In genomic region chr7:8217200-8218068, GRCh38 we compare ENCODE assay signal across 8 cellular contexts. TPM values are rescaled to one million over a fixed set of nuclear protein-coding genes. Genes with fewer than 3 reads are reported as not detected.
DNase-seq lines count a peak whose midpoint lies in the region; ATAC-seq and TF ChIP-seq lines count a peak whose summit lies in the region.

No MANE protein-coding gene starts in this region.

- no peaks in the 10 kb centered on the region for H3K36me3 ChIP-seq in BJ (ENCODE audit: control insufficient read depth, insufficient read depth, low read length)
- H3K36me3 ChIP-seq in SK-N-MC (ENCODE audit: insufficient read depth, low read length): no peaks in the 10 kb centered on the region

- no peak overlapping the region for H3K27ac ChIP-seq in SK-N-MC

- ATAC-seq in GM18858 (IDR thresholded peaks at IDR 0.05; ENCODE audit: unreplicated experiment): peak; percentile 65
- ATAC-seq in GM18909 (IDR thresholded peaks at IDR 0.05; ENCODE audit: poor library complexity, unreplicated experiment): no peak
- no peak for ATAC-seq in GM21390 (IDR thresholded peaks at IDR 0.05; ENCODE audit: unreplicated experiment)

- no peaks in the 10 kb centered on the region for H3K36me3 Mint-ChIP-seq in nephron (ENCODE audit: low read depth)

- no peak overlapping the region for H3K9ac ChIP-seq in SK-N-MC (ENCODE audit: insufficient read length)

- H3K27me3 ChIP-seq in BJ (ENCODE audit: control insufficient read depth, insufficient read depth, low read length): no peaks in the 10 kb centered on the region

- DNase-seq in BJ (ENCODE audit: low read depth): peak; percentile 7
- DNase-seq in NCI-H1417 (lab: John Stamatoyannopoulos, UW): peak; percentile 70 to 93 (median 87)
- peak; percentile 70 for DNase-seq in SK-N-MC (ENCODE audit: low read depth, low spot score)
- peak; percentile 51 for DNase-seq in epidermal melanocyte (ENCODE audit: insufficient read length, low spot score)

- H3K4me1 Mint-ChIP-seq in nephron: peaks cover 18% of the 10 kb centered on the region

- H3K4me3 Mint-ChIP-seq in nephron: no peak overlapping the region

- no peaks in the 10 kb centered on the region for H3K27me3 Mint-ChIP-seq in nephron (ENCODE audit: low read depth)

- H3K4me3 ChIP-seq in BJ (ENCODE audit: low read depth, low read length) (no peak overlapping the region), SK-N-MC (no peak overlapping the region)

- H3K9me3 ChIP-seq in SK-N-MC (ENCODE audit: low read depth, low read length): no peaks in the 10 kb centered on the region

- peak overlapping the region in 2 of 3 experiments; percentile 55 to 72 for H3K27ac Mint-ChIP-seq in nephron

- no peaks in the 10 kb centered on the region for H3K9me3 Mint-ChIP-seq in nephron

- TF ChIP-seq CTCF in BJ (IDR thresholded peaks at IDR 0.05; ENCODE audit: insufficient read depth, low read depth, low read length) (peak; percentile 52), nephron (IDR thresholded peaks at IDR 0.05; ENCODE audit: unreplicated experiment in 3 of 3) (peak; percentile 64 to 75 (median 68))

- POLR2A ChIA-PET in BJ (lab: Charles Lee): no interaction called here

- CTCF ChIA-PET in BJ (lab: Yijun Ruan, JAX): interaction anchor here (0.6 to 1.9 kb wide), 14 partner anchors 9 to 1695 kb away, joined by 3 to 7 read pairs (median 3); no protein-coding TSS in a partner anchor

RNA-seq across cellular contexts. Expression of gene ICA1, which starts 44.5 kb away (rescaled TPM):
- 0.15 and 0.60 TPM in 2 replicates for polyA plus RNA-seq in BJ (2011; rRNA removed)
- not detected in 2 replicates for polyA minus RNA-seq in BJ (2011; rRNA and poly(A)+ RNA removed)

Comparison
In these comparisons a context has a peak if more than half of its experiments do, and no peak if none do; other contexts are left out.
1. DNase-seq: peak in every context shown above with its lines; median percentile 87 in NCI-H1417; 70 in SK-N-MC; 51 in epidermal melanocyte; 7 in BJ.